In the genomic region with DNA sequence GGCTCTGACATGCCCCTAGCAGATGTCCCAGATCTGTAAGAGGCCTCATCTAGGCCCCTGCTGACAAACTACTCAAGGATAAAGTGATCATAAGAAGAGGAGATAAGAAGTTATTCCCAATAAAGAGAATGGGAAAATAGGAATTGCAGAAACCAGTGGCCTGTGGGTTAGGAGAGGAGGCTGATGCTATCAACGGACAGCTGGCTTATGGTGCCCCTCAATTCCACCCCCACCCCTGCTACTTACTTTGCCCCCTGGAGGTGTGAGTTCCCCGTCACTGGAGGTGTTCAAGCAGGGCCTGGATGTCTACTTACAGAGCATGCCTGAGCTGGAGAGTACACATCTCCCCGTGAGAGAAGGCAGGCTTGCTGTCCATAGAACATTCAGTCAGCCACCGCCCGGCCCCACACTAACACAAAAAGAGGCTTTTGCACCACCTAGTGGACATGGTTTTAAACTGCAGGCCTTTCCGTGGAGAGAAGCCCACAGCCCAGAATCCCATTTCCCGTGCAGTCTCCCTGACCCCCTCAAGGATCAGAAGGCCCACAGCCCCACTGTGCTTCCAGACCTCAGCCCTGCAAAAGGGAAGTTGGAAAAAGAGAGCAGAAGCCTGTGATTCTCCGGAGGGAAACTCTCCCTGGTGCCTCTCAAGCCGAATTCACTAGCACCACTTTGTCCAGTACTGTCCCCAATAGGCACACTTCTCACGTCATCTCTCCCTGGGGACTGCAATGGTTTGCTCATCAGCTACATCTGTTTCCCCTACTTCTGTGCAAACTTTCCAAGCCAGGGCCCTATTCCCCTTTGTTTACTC, we compare ENCODE assay signal across 8 cellular contexts. TPM values are rescaled to one million over a fixed set of nuclear protein-coding genes. Genes with fewer than 3 reads are reported as not detected.
DNase-seq lines count a peak whose midpoint lies in the region; ATAC-seq lines count a peak whose summit lies in the region.

No MANE protein-coding gene starts in this region.

- H3K9me3 ChIP-seq in BLaER1 (0 out of 2 replicates have a peak, but pooled peaks cover 7% of the 10 kb centered on the region), T-helper 17 cell (ENCODE audit: control insufficient read depth, low read length, poor library complexity, severe bottlenecking) (no peaks in the 10 kb centered on the region)

- peak overlapping the region; percentile 65 for H3K9ac ChIP-seq in BLaER1

- DNase-seq in NCI-H1694 treated with DMSO at 0.1 percent for 48 hours (lab: John Stamatoyannopoulos, UW) (peak; percentile 63), T-helper 17 cell (peak; percentile 30 to 60 (median 45)), amniotic stem cell (lab: John Stamatoyannopoulos, UW) (peak; percentile 71), left cardiac atrium (peak; percentile 84), sciatic nerve (ENCODE audit: low spot score) (peak; percentile 90)

- H3K4me3 ChIP-seq in BLaER1, result peak overlapping the region; percentile 40; the same call in 1 of the 2 replicates

- peaks cover 45% of the 10 kb centered on the region for H3K4me1 ChIP-seq in BLaER1

- intact Hi-C loops in left cardiac atrium (cut with DNase I), result loop anchor here (1.0 to 5.0 kb wide), 2 partner anchors 58 kb away; no protein-coding TSS in a partner anchor
- intact Hi-C loops in sciatic nerve (cut with DNase I), result loop anchor here (5.0 kb wide), 1 partner anchor 58 kb away; no protein-coding TSS in a partner anchor

- H3K36me3 ChIP-seq in BLaER1, result no peaks in the 10 kb centered on the region

- no peak overlapping the region for H3K27ac Mint-ChIP-seq in T-helper 17 cell

- H3K27me3 Mint-ChIP-seq in T-helper 17 cell, result peaks cover 17% of the 10 kb centered on the region

- peak overlapping the region; percentile 91 for H3K4me2 ChIP-seq in BLaER1

- peak overlapping the region; percentile 69 for H3K27ac ChIP-seq in BLaER1

- no peaks in the 10 kb centered on the region for H3K27me3 ChIP-seq in BLaER1

- no peaks in the 10 kb centered on the region for H4K20me1 ChIP-seq in BLaER1

- peaks cover 7% of the 10 kb centered on the region for H3K4me1 Mint-ChIP-seq in T-helper 17 cell

- H3K36me3 Mint-ChIP-seq in T-helper 17 cell (ENCODE audit: low read depth), result no peaks in the 10 kb centered on the region

- H3K4me3 Mint-ChIP-seq in T-helper 17 cell, result no peak overlapping the region

- ATAC-seq in GM21737 (IDR thresholded peaks at IDR 0.05; ENCODE audit: unreplicated experiment), result peak; percentile 51
- peak; percentile 88 for ATAC-seq in T-helper 17 cell
- ATAC-seq in left cardiac atrium, result peak; percentile 88 to 91
- peak; percentile 92 for ATAC-seq in sciatic nerve
- no peak for ATAC-seq in GM21515 (IDR thresholded peaks at IDR 0.05; ENCODE audit: unreplicated experiment)

RNA-seq across cellular contexts. Expression of gene BNIP5, which starts 23.8 kb away (rescaled TPM):
- total RNA-seq in T-helper 17 cell (not detected), left cardiac atrium (not detected), sciatic nerve (not detected)

RNA-seq across cellular contexts. Expression of gene ETV7, which starts 27.0 kb away (rescaled TPM):
- 1 to 10 TPM in 1 of 2 donors, under 1 TPM in 1; 0.37 to 2.6 TPM for total RNA-seq in T-helper 17 cell
- under 1 TPM; 0.47 to 0.63 TPM for total RNA-seq in left cardiac atrium
- total RNA-seq in sciatic nerve, result 6.7 TPM
